8 cellular contexts compared by ENCODE assay signal in the genomic region with DNA sequence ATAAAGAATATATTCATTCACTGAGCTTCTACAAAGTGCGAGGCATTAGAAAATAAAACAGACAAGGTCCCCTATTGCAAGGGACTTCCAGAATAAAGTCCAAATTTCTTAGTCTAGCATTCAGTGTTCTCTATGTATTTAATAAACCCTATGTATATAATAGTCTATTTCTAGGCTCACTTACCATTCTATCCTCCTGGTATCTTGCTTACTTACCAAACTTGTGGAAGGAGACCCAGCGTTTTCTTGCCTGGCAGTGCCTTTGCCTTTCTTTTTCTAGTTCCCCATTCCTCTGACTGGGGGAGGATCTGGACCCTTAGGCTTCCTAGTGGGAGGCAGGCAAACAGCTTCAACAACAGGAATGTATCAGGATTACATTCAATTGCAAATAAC. TPM values are rescaled to one million over a fixed set of nuclear protein-coding genes. Genes with fewer than 3 reads are reported as not detected.
A peak's percentile ranks its signal among the peaks of the same experiment; 100 is the strongest.
DNase-seq lines count a peak whose midpoint lies in the region; ATAC-seq and TF ChIP-seq lines count a peak whose summit lies in the region.

No MANE protein-coding gene starts in this region.

- peak overlapping the region; percentile 63 for H3K27ac Mint-ChIP-seq in T-helper 17 cell

- TF ChIP-seq RAD21 in HCT116 (IDR thresholded peaks at IDR 0.05; ENCODE audit: low read depth), result no peak

- H3K9ac ChIP-seq in HCT116 (ENCODE audit: low read length) (0 out of 2 replicates have a peak overlapping the region, but pooled peaks have one; percentile 68), skeletal muscle tissue (ENCODE audit: low read depth in 1 of 3, low read length in 3 of 3) (peak overlapping the region in 2 of 3 donors; percentile 2 to 82)

- peaks cover 30% of the 10 kb centered on the region for H3K4me1 Mint-ChIP-seq in T-helper 17 cell

- no peaks in the 10 kb centered on the region for H3K27me3 Mint-ChIP-seq in T-helper 17 cell

- TF ChIP-seq CTCF in HCT116 (IDR thresholded peaks at IDR 0.05 in 2 of 3, conservative IDR thresholded peaks at IDR 0.05 in 1 of 3; ENCODE audit: borderline replicate concordance in 1 of 3, insufficient read depth in 1 of 3, low read depth in 2 of 3, low read length in 2 of 3), result no peak
- TF ChIP-seq CTCF in fibroblast of the aortic adventitia (IDR thresholded peaks at IDR 0.05; ENCODE audit: insufficient read depth, low read length), result no peak

- no peak for DNase-seq in HCT116 (ENCODE audit: low read depth, low spot score)
- no peak for DNase-seq in T-helper 17 cell
- DNase-seq in fibroblast of the aortic adventitia (ENCODE audit: low read depth), result no peak
- no peak for DNase-seq in NCI-H2081 (lab: John Stamatoyannopoulos, UW)
- no peak for DNase-seq in retina

- intact Hi-C loops in HCT116 (cut with micrococcal nuclease), result loop anchor here (2.0 kb wide), 1 partner anchor 24 kb away; no protein-coding TSS in a partner anchor

- H3K4me3 ChIP-seq in HCT116 (replicated peaks in 1 of 2; ENCODE audit: low read depth in 1 of 2, low read length in 2 of 2) (peak overlapping the region; percentile 42 to 62), fibroblast of the aortic adventitia (ENCODE audit: low read depth, low read length) (peak overlapping the region; percentile 90), skeletal muscle tissue (ENCODE audit: low read length in 3 of 3) (peak overlapping the region; percentile 77 to 97 (median 81))

- H3K4me1 ChIP-seq in HCT116 (ENCODE audit: control insufficient read depth in 1 of 2, insufficient read depth in 2 of 2, low read length in 2 of 2) (peaks cover 20 to 32% of the 10 kb centered on the region in 2 experiments), skeletal muscle tissue (ENCODE audit: control insufficient read depth in 3 of 3, insufficient read depth in 3 of 3, low read length in 3 of 3) (peaks cover 9 to 11% (median 11%) of the 10 kb centered on the region in 3 donors)

- no peaks in the 10 kb centered on the region for H3K27me3 ChIP-seq in HCT116 (ENCODE audit: insufficient read depth, low read length)
- H3K27me3 ChIP-seq in skeletal muscle tissue (ENCODE audit: control insufficient read depth in 3 of 3, insufficient read depth in 3 of 3, low read length in 3 of 3), result peaks cover 0 to 14% (median 4%) of the 10 kb centered on the region in 3 donors

- CTCF ChIA-PET in HCT116 (lab: Charles Lee), result interaction anchor here (1.0 to 1.3 kb wide), 2 partner anchors 32 to 73 kb away, joined by 3 to 4 read pairs; no protein-coding TSS in a partner anchor

- peak overlapping the region; percentile 11; the same call in 1 of the 2 replicates for H3K27ac ChIP-seq in HCT116 (ENCODE audit: low read depth, low read length)
- peak overlapping the region; percentile 75 for H3K27ac ChIP-seq in skeletal muscle tissue (ENCODE audit: low read depth, low read length)

- 0 out of 2 replicates have a peak, but pooled peaks cover 2% of the 10 kb centered on the region for H3K9me2 ChIP-seq in HCT116 (ENCODE audit: insufficient read depth)

- RAD21 ChIA-PET in HCT116 (lab: Charles Lee; ENCODE audit: low non-redundant PET in 1 of 2, low total read pairs in 2 of 2, uncharacterized antibody in 2 of 2, unreplicated experiment in 2 of 2), result interaction anchor here in 1 of 2 experiments (1.5 kb wide), 1 partner anchor 42 kb away, joined by 4 read pairs; no protein-coding TSS in a partner anchor

- no peaks in the 10 kb centered on the region for H3K36me3 Mint-ChIP-seq in T-helper 17 cell (ENCODE audit: low read depth)

- peak overlapping the region; percentile 76 for H3K4me2 ChIP-seq in HCT116 (ENCODE audit: low read length)

- no peak for TF ChIP-seq POLR2A in HCT116 (IDR thresholded peaks at IDR 0.05; ENCODE audit: borderline replicate concordance, extremely low read depth, insufficient read depth, insufficient read length)

- peaks cover 36% of the 10 kb centered on the region for H3K79me2 ChIP-seq in HCT116 (ENCODE audit: insufficient read depth, low read length)

- BruUV-seq in HCT116 (replicated peaks; lab: Mats Ljungman, UMichigan), result TSS peak; percentile 80

- peak overlapping the region; percentile 85 for H3K4me3 Mint-ChIP-seq in T-helper 17 cell

- H2AFZ ChIP-seq in HCT116 (ENCODE audit: low read depth, low read length, poor library complexity, severe bottlenecking), result no peak overlapping the region

- H3K36me3 ChIP-seq in HCT116 (ENCODE audit: control insufficient read depth in 1 of 2, insufficient read depth in 2 of 2, low read length in 2 of 2) (no peaks in the 10 kb centered on the region), skeletal muscle tissue (ENCODE audit: control insufficient read depth in 3 of 3, insufficient read depth in 3 of 3, low read length in 3 of 3) (no peaks in the 10 kb centered on the region)

- no peaks in the 10 kb centered on the region for H3K9me3 ChIP-seq in HCT116 (ENCODE audit: control insufficient read depth in 1 of 2, insufficient read depth in 1 of 2, low read depth in 1 of 2, low read length in 2 of 2)
- H3K9me3 ChIP-seq in T-helper 17 cell (ENCODE audit: control insufficient read depth, low read length, poor library complexity, severe bottlenecking), result no peaks in the 10 kb centered on the region
- H3K9me3 ChIP-seq in skeletal muscle tissue (ENCODE audit: control insufficient read depth in 3 of 3, low read length in 3 of 3), result no peaks in the 10 kb centered on the region

- POLR2A ChIA-PET in HCT116 (lab: Charles Lee), result interaction anchor here (0.5 to 2.5 kb wide), 15 partner anchors 11 to 1038 kb away, joined by 3 to 41 read pairs (median 3); a partner anchor contains a TSS

- H4K20me1 ChIP-seq in HCT116 (ENCODE audit: insufficient read depth), result no peaks in the 10 kb centered on the region; the same call in 1 of the 2 replicates

- ATAC-seq in HCT116 (no peak), T-helper 17 cell (no peak), HG03457 (IDR thresholded peaks at IDR 0.05; ENCODE audit: unreplicated experiment) (no peak), GM21367 (IDR thresholded peaks at IDR 0.05; ENCODE audit: unreplicated experiment) (no peak)

TF ChIP-seq in HCT116, 20 proteins besides CTCF, POLR2A, EP300 and RAD21:
- TF ChIP-seq, protein P1, sequence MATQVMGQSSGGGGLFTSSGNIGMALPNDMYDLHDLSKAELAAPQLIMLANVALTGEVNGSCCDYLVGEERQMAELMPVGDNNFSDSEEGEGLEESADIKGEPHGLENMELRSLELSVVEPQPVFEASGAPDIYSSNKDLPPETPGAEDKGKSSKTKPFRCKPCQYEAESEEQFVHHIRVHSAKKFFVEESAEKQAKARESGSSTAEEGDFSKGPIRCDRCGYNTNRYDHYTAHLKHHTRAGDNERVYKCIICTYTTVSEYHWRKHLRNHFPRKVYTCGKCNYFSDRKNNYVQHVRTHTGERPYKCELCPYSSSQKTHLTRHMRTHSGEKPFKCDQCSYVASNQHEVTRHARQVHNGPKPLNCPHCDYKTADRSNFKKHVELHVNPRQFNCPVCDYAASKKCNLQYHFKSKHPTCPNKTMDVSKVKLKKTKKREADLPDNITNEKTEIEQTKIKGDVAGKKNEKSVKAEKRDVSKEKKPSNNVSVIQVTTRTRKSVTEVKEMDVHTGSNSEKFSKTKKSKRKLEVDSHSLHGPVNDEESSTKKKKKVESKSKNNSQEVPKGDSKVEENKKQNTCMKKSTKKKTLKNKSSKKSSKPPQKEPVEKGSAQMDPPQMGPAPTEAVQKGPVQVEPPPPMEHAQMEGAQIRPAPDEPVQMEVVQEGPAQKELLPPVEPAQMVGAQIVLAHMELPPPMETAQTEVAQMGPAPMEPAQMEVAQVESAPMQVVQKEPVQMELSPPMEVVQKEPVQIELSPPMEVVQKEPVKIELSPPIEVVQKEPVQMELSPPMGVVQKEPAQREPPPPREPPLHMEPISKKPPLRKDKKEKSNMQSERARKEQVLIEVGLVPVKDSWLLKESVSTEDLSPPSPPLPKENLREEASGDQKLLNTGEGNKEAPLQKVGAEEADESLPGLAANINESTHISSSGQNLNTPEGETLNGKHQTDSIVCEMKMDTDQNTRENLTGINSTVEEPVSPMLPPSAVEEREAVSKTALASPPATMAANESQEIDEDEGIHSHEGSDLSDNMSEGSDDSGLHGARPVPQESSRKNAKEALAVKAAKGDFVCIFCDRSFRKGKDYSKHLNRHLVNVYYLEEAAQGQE (IDR thresholded peaks at IDR 0.05; ENCODE audit: low read depth), result no peak
- no peak for TF ChIP-seq YY1 (IDR thresholded peaks at IDR 0.05; ENCODE audit: extremely low read depth, insufficient replicate concordance, low read depth, low read length)
- TF ChIP-seq EZH2 (IDR thresholded peaks at IDR 0.05), result no peak
- TF ChIP-seq EZH2phosphoT487 (IDR thresholded peaks at IDR 0.05; ENCODE audit: borderline replicate concordance), result no peak
- TF ChIP-seq CBX3 (IDR thresholded peaks at IDR 0.05; ENCODE audit: low read depth), result no peak
- no peak for TF ChIP-seq TCF7L2 (IDR thresholded peaks at IDR 0.05; ENCODE audit: borderline replicate concordance, extremely low read depth, insufficient read depth, insufficient read length)
TF ChIP-seq in HCT116: peak in this region for 0.

RNA-seq across cellular contexts. Expression of a gene that starts 0.6 kb away (rescaled TPM):
- 22.5 TPM for total RNA-seq in HCT116 (2021; ENCODE audit: unreplicated experiment)
- 24.1 and 32.5 TPM in 2 replicates for polyA plus RNA-seq in HCT116 (2012)
- total RNA-seq in T-helper 17 cell, result 10 to 100 TPM; 67.1 to 87.7 TPM
- 8.5 and 23.0 TPM in 2 replicates for total RNA-seq in fibroblast of the aortic adventitia (ENCODE audit: low replicate concordance)
- total RNA-seq in skeletal muscle tissue, result 5.7 TPM
